ENCODE assay signal across 15 cellular contexts in the genomic region with DNA sequence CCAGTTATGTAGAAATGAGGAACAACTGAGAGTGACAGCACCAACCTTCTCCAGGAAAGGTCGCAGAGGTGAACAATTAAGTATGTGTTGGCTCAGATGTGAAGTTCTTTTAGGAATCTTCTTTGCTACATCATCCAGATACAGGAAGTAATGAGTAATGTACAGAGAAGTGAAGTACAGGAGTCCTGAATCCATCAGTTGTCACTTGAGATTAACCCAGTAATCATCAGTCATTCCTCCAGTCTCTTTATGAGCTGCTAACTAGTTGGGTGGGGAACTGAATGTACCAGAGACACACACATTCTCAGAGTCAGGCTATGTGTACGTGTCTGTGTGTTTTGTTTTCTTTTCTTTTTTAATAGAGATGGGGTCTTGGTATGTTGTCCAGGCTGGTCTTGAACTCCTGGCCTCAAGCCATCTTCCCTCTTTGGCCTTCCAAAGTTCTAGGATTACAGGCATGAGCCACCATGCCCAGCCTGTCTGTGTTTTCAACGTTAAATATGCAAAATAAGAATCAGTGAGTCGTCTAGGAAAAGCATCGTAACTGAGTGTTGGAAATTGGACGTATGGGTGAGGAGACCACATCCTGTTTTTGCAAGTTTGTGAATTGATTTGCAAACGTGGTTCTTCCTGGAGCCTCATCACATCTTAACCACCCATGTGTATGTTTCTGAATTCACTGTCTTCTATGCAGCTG. TPM values are rescaled to one million over a fixed set of nuclear protein-coding genes. Genes with fewer than 3 reads are reported as not detected.
DNase-seq lines count a peak whose midpoint lies in the region; ATAC-seq, FAIRE-seq and TF ChIP-seq lines count a peak whose summit lies in the region.
"Had no signal": no experiment of that assay in that cellular context is flagged by ENCODE, and none has a peak within 500 bp of the region (broad histone marks: within the 10 kb centered on the region; RNA-seq: fewer than 3 reads in every experiment).

No MANE protein-coding gene starts in this region.

- peaks cover 28% of the 10 kb centered on the region for H3K4me1 ChIP-seq in CD8-positive, alpha-beta memory T cell (ENCODE audit: insufficient read depth, low read length)
- H3K4me1 ChIP-seq in Loucy (ENCODE audit: insufficient read depth, low read length, poor library complexity, severe bottlenecking), result no peaks in the 10 kb centered on the region
- H3K4me1 ChIP-seq: heart left ventricle had no signal

- no peak overlapping the region for H3K9ac ChIP-seq in Loucy (ENCODE audit: low read depth, low read length, poor library complexity, severe bottlenecking)

- peak overlapping the region; percentile 46 for H3K4me2 ChIP-seq in Loucy (ENCODE audit: low read depth, low read length, poor library complexity, severe bottlenecking)

- CTCF ChIA-PET in CD8-positive, alpha-beta memory T cell (lab: Charles Lee), result interaction anchor here (0.9 to 1.4 kb wide), 4 partner anchors 12 to 186 kb away, joined by 3 to 4 read pairs (median 3); partner anchors contain the start of genes ZNF174, ZNF200 and ZSCAN32
- CTCF ChIA-PET in activated CD4-positive, alpha-beta memory T cell treated with anti-CD3 and anti-CD28 coated beads, Interleukin-2, amount 10 ng/mL, durations not matched to agents 7 days and 5 days (lab: Charles Lee), result no interaction called here

- H4K20me1 ChIP-seq in Loucy (ENCODE audit: insufficient read depth, low read length, poor library complexity, severe bottlenecking), result no peaks in the 10 kb centered on the region

- TF ChIP-seq POLR2A in H54 (IDR thresholded peaks at IDR 0.05; ENCODE audit: low read depth, low read length), result no peak

- no peaks in the 10 kb centered on the region for H3K79me2 ChIP-seq in Loucy (ENCODE audit: insufficient read depth, low read length)

- H3K27me3 Mint-ChIP-seq in CD8-positive, alpha-beta memory T cell, result peaks cover 0 to 3% of the 10 kb centered on the region in 2 donors
- no peaks in the 10 kb centered on the region for H3K27me3 Mint-ChIP-seq in activated CD4-positive, alpha-beta memory T cell treated with anti-CD3 and anti-CD28 coated beads, Interleukin-2, amount 10 ng/mL, durations not matched to agents 7 days and 5 days
- H3K27me3 Mint-ChIP-seq in naive B cell, result peaks cover 3 to 27% (median 26%) of the 10 kb centered on the region in 3 donors

- no peak for FAIRE-seq in H54 (lab: Jason Lieb, UNC)
- FAIRE-seq: endometrium had no signal

- H3K27ac Mint-ChIP-seq in CD8-positive, alpha-beta memory T cell, result peak overlapping the region; percentile 84 to 99 (median 93)
- H3K27ac Mint-ChIP-seq in activated CD4-positive, alpha-beta memory T cell treated with anti-CD3 and anti-CD28 coated beads, Interleukin-2, amount 10 ng/mL, durations not matched to agents 7 days and 5 days, result peak overlapping the region; percentile 99
- peak overlapping the region in 4 of 6 donors; percentile 39 to 94 (median 80) for H3K27ac Mint-ChIP-seq in naive B cell

- peak; percentile 56 to 84 for ATAC-seq in naive B cell (ENCODE audit: low read depth in 2 of 2)
- no peak for ATAC-seq in GM18858 (IDR thresholded peaks at IDR 0.05; ENCODE audit: unreplicated experiment)
- no peak for ATAC-seq in HG03442 (IDR thresholded peaks at IDR 0.05; ENCODE audit: unreplicated experiment)
- ATAC-seq: heart left ventricle had no signal

- H3F3A ChIP-seq in Loucy (ENCODE audit: low read depth), result no peaks in the 10 kb centered on the region

- peak overlapping the region; percentile 29 for H3K27ac ChIP-seq in CD8-positive, alpha-beta memory T cell (ENCODE audit: low read depth, low read length)

- H3K9me3 Mint-ChIP-seq in CD8-positive, alpha-beta memory T cell, result peaks cover 3 to 8% (median 6%) of the 10 kb centered on the region in 5 donors
- peaks cover 45% of the 10 kb centered on the region for H3K9me3 Mint-ChIP-seq in activated CD4-positive, alpha-beta memory T cell treated with anti-CD3 and anti-CD28 coated beads, Interleukin-2, amount 10 ng/mL, durations not matched to agents 7 days and 5 days
- peaks cover 9 to 51% (median 25%) of the 10 kb centered on the region in 7 donors for H3K9me3 Mint-ChIP-seq in naive B cell

- no peaks in the 10 kb centered on the region for H3K27me3 ChIP-seq in CD8-positive, alpha-beta memory T cell (ENCODE audit: insufficient read depth, low read length, poor library complexity, severe bottlenecking)
- no peaks in the 10 kb centered on the region for H3K27me3 ChIP-seq in Loucy (ENCODE audit: insufficient read depth, low read length, poor library complexity, severe bottlenecking)

- H2AFZ ChIP-seq in Loucy (ENCODE audit: low read length), result no peak overlapping the region

- H3K4me1 Mint-ChIP-seq in CD8-positive, alpha-beta memory T cell, result peaks cover 38 to 44% (median 40%) of the 10 kb centered on the region in 3 donors
- peaks cover 35% of the 10 kb centered on the region for H3K4me1 Mint-ChIP-seq in activated CD4-positive, alpha-beta memory T cell treated with anti-CD3 and anti-CD28 coated beads, Interleukin-2, amount 10 ng/mL, durations not matched to agents 7 days and 5 days
- peaks cover 18 to 27% (median 18%) of the 10 kb centered on the region in 3 donors for H3K4me1 Mint-ChIP-seq in naive B cell

- DNase-seq in CD8-positive, alpha-beta memory T cell, result peak in 3 of 5 donors; percentile 68 to 82 (median 78)
- peak; percentile 61 for DNase-seq in activated CD4-positive, alpha-beta memory T cell treated with anti-CD3 and anti-CD28 coated beads, Interleukin-2, amount 10 ng/mL, durations not matched to agents 7 days and 5 days
- DNase-seq in naive B cell (no peak), H54 (ENCODE audit: insufficient read length, low spot score) (no peak), NCI-H345 (lab: John Stamatoyannopoulos, UW) (no peak)
- DNase-seq: heart left ventricle, NCI-H2029 treated with DMSO at 0.1 percent for 48 hours, posterior cingulate gyrus had no signal

- no peaks in the 10 kb centered on the region for H3K9me2 ChIP-seq in Loucy (replicated peaks; ENCODE audit: low read depth, low read length)

- H3K36me3 ChIP-seq in CD8-positive, alpha-beta memory T cell (ENCODE audit: insufficient read depth, low read length), result no peaks in the 10 kb centered on the region
- no peaks in the 10 kb centered on the region for H3K36me3 ChIP-seq in Loucy (ENCODE audit: insufficient read depth, low read length)
- H3K36me3 ChIP-seq: heart left ventricle had no signal

- peaks cover 0 to 27% (median 4%) of the 10 kb centered on the region in 3 donors for H3K36me3 Mint-ChIP-seq in CD8-positive, alpha-beta memory T cell
- H3K36me3 Mint-ChIP-seq in activated CD4-positive, alpha-beta memory T cell treated with anti-CD3 and anti-CD28 coated beads, Interleukin-2, amount 10 ng/mL, durations not matched to agents 7 days and 5 days (ENCODE audit: low read depth), result peaks cover 52% of the 10 kb centered on the region
- H3K36me3 Mint-ChIP-seq in naive B cell, result peaks cover 9 to 34% of the 10 kb centered on the region in 2 donors

- peak overlapping the region; percentile 8 for H3K4me3 ChIP-seq in CD8-positive, alpha-beta memory T cell (ENCODE audit: low read length)
- no peak overlapping the region for H3K4me3 ChIP-seq in Loucy (ENCODE audit: low read length, poor library complexity, severe bottlenecking)
- H3K4me3 ChIP-seq: heart left ventricle had no signal

- no peak for TF ChIP-seq CTCF in Loucy (conservative IDR thresholded peaks at IDR 0.05; ENCODE audit: low read length)

- H3K4me3 Mint-ChIP-seq in CD8-positive, alpha-beta memory T cell, result peak overlapping the region in 6 of 7 donors; percentile 65 to 88 (median 73)
- H3K4me3 Mint-ChIP-seq in activated CD4-positive, alpha-beta memory T cell treated with anti-CD3 and anti-CD28 coated beads, Interleukin-2, amount 10 ng/mL, durations not matched to agents 7 days and 5 days, result peak overlapping the region; percentile 35
- peak overlapping the region in 6 of 8 donors; percentile 10 to 81 (median 52) for H3K4me3 Mint-ChIP-seq in naive B cell

- POLR2A ChIA-PET in CD8-positive, alpha-beta memory T cell (lab: Charles Lee), result interaction anchor here (0.6 to 1.5 kb wide), 9 partner anchors 10 to 188 kb away, joined by 3 to 8 read pairs (median 4); no protein-coding TSS in a partner anchor
- POLR2A ChIA-PET in activated CD4-positive, alpha-beta memory T cell treated with anti-CD3 and anti-CD28 coated beads, Interleukin-2, amount 10 ng/mL, durations not matched to agents 7 days and 5 days (lab: Charles Lee), result interaction anchor here (0.9 to 2.4 kb wide), 10 partner anchors 13 to 186 kb away, joined by 3 to 15 read pairs (median 6); partner anchors contain the start of genes ZNF174, ZNF200 and ZSCAN32

- peaks cover 3% of the 10 kb centered on the region for H3K9me3 ChIP-seq in CD8-positive, alpha-beta memory T cell (ENCODE audit: low read length)
- H3K9me3 ChIP-seq in Loucy (ENCODE audit: insufficient read depth, low read depth, low read length), result no peaks in the 10 kb centered on the region

RNA-seq across cellular contexts. Expression of gene ZNF200, which starts 19.9 kb away (rescaled TPM):
- total RNA-seq in CD8-positive, alpha-beta memory T cell, result 10 to 100 TPM; 13.0 to 14.6 TPM
- polyA plus RNA-seq in CD8-positive, alpha-beta memory T cell, result 11.2 TPM
- total RNA-seq in activated CD4-positive, alpha-beta memory T cell treated with anti-CD3 and anti-CD28 coated beads, Interleukin-2, amount 10 ng/mL, durations not matched to agents 7 days and 5 days, result 10 to 100 TPM; 13.1 to 14.9 TPM
- polyA plus RNA-seq in naive B cell (ENCODE audit: low read depth in 6 of 6), result 10 to 100 TPM in 4 of 6 donors, 1 to 10 TPM in 2; 5.4 to 13.8 (median 11.0) TPM

RNA-seq across cellular contexts. Expression of gene OR1F1, which starts 27.0 kb away (rescaled TPM):
- not detected for total RNA-seq in CD8-positive, alpha-beta memory T cell
- polyA plus RNA-seq in CD8-positive, alpha-beta memory T cell, result not detected
- total RNA-seq in activated CD4-positive, alpha-beta memory T cell treated with anti-CD3 and anti-CD28 coated beads, Interleukin-2, amount 10 ng/mL, durations not matched to agents 7 days and 5 days, result not detected
- polyA plus RNA-seq in naive B cell (ENCODE audit: low read depth in 6 of 6), result not detected
- total RNA-seq: heart left ventricle, HT-29, lung microvascular endothelial cell, urinary bladder had no signal
- polyA plus RNA-seq: heart left ventricle, urinary bladder had no signal

RNA-seq across cellular contexts. Expression of gene MEFV, which starts 41.4 kb away (rescaled TPM):
- total RNA-seq in CD8-positive, alpha-beta memory T cell, result under 1 TPM in 1 of 2 experiments, not detected in 1; 0.18 TPM
- not detected for polyA plus RNA-seq in CD8-positive, alpha-beta memory T cell
- total RNA-seq in activated CD4-positive, alpha-beta memory T cell treated with anti-CD3 and anti-CD28 coated beads, Interleukin-2, amount 10 ng/mL, durations not matched to agents 7 days and 5 days, result under 1 TPM; 0.15 to 0.23 TPM
- polyA plus RNA-seq in naive B cell (ENCODE audit: low read depth in 6 of 6), result under 1 TPM in 1 of 6 donors, not detected in 5; 0.25 TPM
- total RNA-seq: lung microvascular endothelial cell had no signal

Comparison
In these comparisons a context has a peak if more than half of its experiments do, and no peak if none do; other contexts are left out.
1. DNase-seq: peak in CD8-positive, alpha-beta memory T cell (3 of 5) and activated CD4-positive, alpha-beta memory T cell treated with anti-CD3 and anti-CD28 coated beads, Interleukin-2, amount 10 ng/mL, durations not matched to agents 7 days and 5 days (single experiment); none in naive B cell (single experiment), H54 (single experiment) and NCI-H345 (single experiment).
2. ATAC-seq: peak in naive B cell (2 of 2); none in GM18858 (single experiment) and HG03442 (single experiment).
3. Peak in every context shown above with its lines, with median percentiles within 50 percentile points of each other: H3K27ac Mint-ChIP-seq and H3K4me3 Mint-ChIP-seq.